9 cellular contexts compared by ENCODE assay signal in the genomic region with DNA sequence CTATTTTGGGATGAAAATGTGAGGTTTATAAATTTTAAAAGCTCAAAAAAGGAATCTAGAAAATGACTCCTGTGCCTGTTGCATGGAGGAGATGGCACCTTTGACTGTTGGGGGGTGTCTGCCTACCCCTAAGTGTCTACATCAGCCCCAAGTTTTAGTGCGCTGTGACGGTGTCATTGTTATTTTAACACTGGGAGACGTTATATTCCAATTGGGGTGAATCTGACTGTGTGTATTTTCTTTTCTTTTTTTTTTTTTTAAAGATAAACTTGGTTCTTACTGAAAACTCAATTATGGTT. TPM values are rescaled to one million over a fixed set of nuclear protein-coding genes. Genes with fewer than 3 reads are reported as not detected.
DNase-seq lines count a peak whose midpoint lies in the region; ATAC-seq and TF ChIP-seq lines count a peak whose summit lies in the region.
"Had no signal": no experiment of that assay in that cellular context is flagged by ENCODE, and none has a peak within 500 bp of the region (broad histone marks: within the 10 kb centered on the region; RNA-seq: fewer than 3 reads in every experiment).

No MANE protein-coding gene starts in this region.

- POLR2A ChIA-PET in CD8-positive, alpha-beta memory T cell (lab: Charles Lee): interaction anchor here (1.0 to 1.6 kb wide), 3 partner anchors 38 to 84 kb away, joined by 3 to 22 read pairs (median 4); no protein-coding TSS in a partner anchor

- peak overlapping the region; percentile 86 to 98 (median 95) for H3K4me3 Mint-ChIP-seq in CD8-positive, alpha-beta memory T cell

- H3K9me3 ChIP-seq in CD8-positive, alpha-beta memory T cell (ENCODE audit: low read length): no peaks in the 10 kb centered on the region

- no peaks in the 10 kb centered on the region for H3K27me3 ChIP-seq in CD8-positive, alpha-beta memory T cell (ENCODE audit: insufficient read depth, low read length, poor library complexity, severe bottlenecking)
- no peaks in the 10 kb centered on the region for H3K27me3 ChIP-seq in rectal smooth muscle tissue (ENCODE audit: control insufficient read depth, insufficient read depth, low read length)

- H3K9ac ChIP-seq in rectal smooth muscle tissue (ENCODE audit: low read length): no peak overlapping the region

- H3K4me3 ChIP-seq in CD8-positive, alpha-beta memory T cell (ENCODE audit: low read length): peak overlapping the region; percentile 87
- H3K4me3 ChIP-seq in rectal smooth muscle tissue (ENCODE audit: low read length): peak overlapping the region; percentile 60
- H3K4me3 ChIP-seq: smooth muscle cell had no signal

- CTCF ChIA-PET in CD8-positive, alpha-beta memory T cell (lab: Charles Lee): interaction anchor here (1.0 to 2.6 kb wide), 4 partner anchors 28 to 83 kb away, joined by 3 to 22 read pairs (median 6); no protein-coding TSS in a partner anchor

- peaks cover 0 to 1% of the 10 kb centered on the region in 2 donors for H3K27me3 Mint-ChIP-seq in CD8-positive, alpha-beta memory T cell

- DNase-seq in CD8-positive, alpha-beta memory T cell: peak; percentile 13 to 67 (median 36)
- DNase-seq in OCI-M1 (lab: John Stamatoyannopoulos, UW) (peak; percentile 60), GM20000 (ENCODE audit: low spot score) (no peak), globus pallidus (ENCODE audit: low spot score) (no peak)
- no peak for DNase-seq in activated CD8-positive, alpha-beta memory T cell treated with anti-CD3 and anti-CD28 coated beads for 24 hours

- peaks cover 51% of the 10 kb centered on the region for H3K4me1 ChIP-seq in CD8-positive, alpha-beta memory T cell (ENCODE audit: insufficient read depth, low read length)
- no peaks in the 10 kb centered on the region for H3K4me1 ChIP-seq in rectal smooth muscle tissue (ENCODE audit: control insufficient read depth, insufficient read depth, low read length)

- H3K4me1 Mint-ChIP-seq in CD8-positive, alpha-beta memory T cell: peaks cover 51 to 66% (median 64%) of the 10 kb centered on the region in 3 donors

- peak overlapping the region; percentile 97 to 99 (median 98) for H3K27ac Mint-ChIP-seq in CD8-positive, alpha-beta memory T cell

- no peaks in the 10 kb centered on the region for H3K36me3 ChIP-seq in CD8-positive, alpha-beta memory T cell (ENCODE audit: insufficient read depth, low read length)
- no peaks in the 10 kb centered on the region for H3K36me3 ChIP-seq in rectal smooth muscle tissue (ENCODE audit: control insufficient read depth, insufficient read depth, low read length)

- peaks cover 0 to 44% (median 5%) of the 10 kb centered on the region in 3 donors for H3K36me3 Mint-ChIP-seq in CD8-positive, alpha-beta memory T cell

- TF ChIP-seq CTCF in GM20000 (IDR thresholded peaks at IDR 0.05; ENCODE audit: extremely low read depth, missing control alignments): no peak

- no peak for ATAC-seq in GM19455 (IDR thresholded peaks at IDR 0.05; ENCODE audit: unreplicated experiment)

- peak overlapping the region; percentile 98 for H3K27ac ChIP-seq in CD8-positive, alpha-beta memory T cell (ENCODE audit: low read depth, low read length)
- H3K27ac ChIP-seq in cingulate gyrus (ENCODE audit: low read depth, low read length) (peak overlapping the region; percentile 80), rectal smooth muscle tissue (ENCODE audit: low read depth, low read length) (peak overlapping the region; percentile 68)

- H3K9me3 Mint-ChIP-seq in CD8-positive, alpha-beta memory T cell: no peaks in the 10 kb centered on the region

RNA-seq across cellular contexts. Expression of gene SRGN, which starts 0.5 kb away (rescaled TPM):
- total RNA-seq in CD8-positive, alpha-beta memory T cell: 100 to 1,000 TPM; 659 to 662 TPM
- 274 TPM for polyA plus RNA-seq in CD8-positive, alpha-beta memory T cell
- total RNA-seq: smooth muscle cell had no signal
- polyA plus RNA-seq: smooth muscle cell had no signal

RNA-seq across cellular contexts. Expression of gene VPS26A, which starts 35.6 kb away (rescaled TPM):
- total RNA-seq in CD8-positive, alpha-beta memory T cell: 10 to 100 TPM; 44.8 to 46.7 TPM
- 38.6 TPM for polyA plus RNA-seq in CD8-positive, alpha-beta memory T cell

Comparison
In these comparisons a context has a peak if more than half of its experiments do, and no peak if none do; other contexts are left out.
1. DNase-seq: peak in CD8-positive, alpha-beta memory T cell (5 of 5) and OCI-M1 (single experiment); none in activated CD8-positive, alpha-beta memory T cell treated with anti-CD3 and anti-CD28 coated beads for 24 hours (single experiment), GM20000 (single experiment) and globus pallidus (single experiment).
2. Peak in every context shown above with its lines, with median percentiles within 50 percentile points of each other: H3K27ac ChIP-seq.